ENCODE assay signal across 10 cellular contexts in the genomic region with DNA sequence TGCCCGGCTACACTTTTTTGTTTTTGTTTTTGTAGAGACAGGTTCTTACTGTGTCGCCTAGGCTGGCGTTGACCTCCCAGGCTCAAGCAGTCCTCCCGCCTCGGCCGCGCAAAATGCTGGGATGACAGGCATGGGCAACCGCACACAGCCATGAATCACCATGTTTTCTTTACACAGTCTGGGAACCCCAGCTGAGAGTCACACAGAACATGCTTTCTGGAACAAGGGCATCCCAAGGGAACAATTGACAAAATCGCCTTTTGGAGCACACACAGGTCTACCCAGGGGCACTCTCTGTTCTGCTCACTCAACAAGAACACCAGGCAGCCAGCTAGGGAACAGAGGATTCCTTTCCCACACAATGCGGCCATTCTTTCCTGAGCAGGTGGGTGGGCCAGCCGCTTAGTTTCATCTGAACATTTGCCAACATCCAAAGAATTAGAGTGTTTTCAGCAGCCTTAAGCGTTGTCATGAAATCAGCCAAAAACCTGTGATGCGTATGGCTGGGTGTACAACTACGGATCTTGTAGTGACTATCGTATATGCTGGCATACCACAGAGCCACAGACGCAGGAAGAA. TPM values are rescaled to one million over a fixed set of nuclear protein-coding genes. Genes with fewer than 3 reads are reported as not detected.
A peak's percentile ranks its signal among the peaks of the same experiment; 100 is the strongest.
DNase-seq lines count a peak whose midpoint lies in the region; ATAC-seq, FAIRE-seq and TF ChIP-seq lines count a peak whose summit lies in the region.
"Had no signal": no experiment of that assay in that cellular context is flagged by ENCODE, and none has a peak within 500 bp of the region (broad histone marks: within the 10 kb centered on the region; RNA-seq: fewer than 3 reads in every experiment).

No MANE protein-coding gene starts in this region.

- TF ChIP-seq RAD21 in K562 (CRISPR knock-in tag; conservative IDR thresholded peaks at IDR 0.05 in 1 of 2, IDR thresholded peaks at IDR 0.05 in 1 of 2): no peak

- peak overlapping the region; percentile 16 for H3K27ac Mint-ChIP-seq in stimulated activated naive CD8-positive, alpha-beta T cell treated with anti-CD3 and anti-CD28 coated beads, Interleukin-15, Interleukin-2, amounts not matched to agents 100 ng/mL and 50 ng/mL, for 24 hours
- H3K27ac Mint-ChIP-seq in stimulated activated naive CD8-positive, alpha-beta T cell treated with anti-CD3 and anti-CD28 coated beads, Interleukin-15, amount 100 ng/mL, for 72 hours: no peak overlapping the region

- DNase-seq in stimulated activated naive CD8-positive, alpha-beta T cell treated with anti-CD3 and anti-CD28 coated beads, Interleukin-15, amount 100 ng/mL, for 72 hours: no peak
- DNase-seq in K562 (ENCODE audit: extremely low read depth in 1 of 4, low spot score in 3 of 4): no peak
- DNase-seq in kidney tubule cell (ENCODE audit: low spot score): peak; percentile 94
- no peak for DNase-seq in NCI-H510A treated with DMSO at 0.1 percent for 48 hours (lab: John Stamatoyannopoulos, UW)
- no peak for DNase-seq in SIG-M5 treated with dmso at 0.1 percent for 504 hours (lab: John Stamatoyannopoulos, UW; ENCODE audit: unreplicated experiment)
- no peak for DNase-seq in colonic mucosa
- DNase-seq in vagina (ENCODE audit: extremely low spot score in 2 of 2): no peak
- DNase-seq: GF-D8, lower lobe of right lung had no signal

- no peak overlapping the region for H2AFZ ChIP-seq in K562 (ENCODE audit: low read depth, low read length)

- intact Hi-C loops in K562 (cut with micrococcal nuclease): no loop called here
- intact Hi-C loops in colonic mucosa (cut with DNase I): no loop called here
- intact Hi-C loops in vagina (cut with DNase I): no loop called here

- H3K4me3 ChIP-seq in K562: no peak overlapping the region
- H3K4me3 ChIP-seq in colonic mucosa: no peak overlapping the region
- no peak overlapping the region for H3K4me3 ChIP-seq in vagina
- H3K4me3 ChIP-seq: lower lobe of right lung had no signal

- in situ Hi-C loops in K562 (cut with MboI): no loop called here

- TF ChIP-seq CTCF in K562 (IDR thresholded peaks at IDR 0.05 in 2 of 3, conservative IDR thresholded peaks at IDR 0.05 in 1 of 3; ENCODE audit: insufficient read depth in 2 of 3, low read depth in 1 of 3, low read length in 3 of 3): no peak
- TF ChIP-seq CTCF in colonic mucosa (IDR thresholded peaks at IDR 0.05): no peak
- TF ChIP-seq CTCF in vagina (IDR thresholded peaks at IDR 0.05): no peak

- H3K27me3 Mint-ChIP-seq in stimulated activated naive CD8-positive, alpha-beta T cell treated with anti-CD3 and anti-CD28 coated beads, Interleukin-15, Interleukin-2, amounts not matched to agents 100 ng/mL and 50 ng/mL, for 24 hours: no peaks in the 10 kb centered on the region
- H3K27me3 Mint-ChIP-seq in stimulated activated naive CD8-positive, alpha-beta T cell treated with anti-CD3 and anti-CD28 coated beads, Interleukin-15, amount 100 ng/mL, for 72 hours: no peaks in the 10 kb centered on the region

- H3K4me1 ChIP-seq in K562 (replicated peaks in 1 of 2; ENCODE audit: control insufficient read depth in 2 of 2, insufficient read depth in 2 of 2, low read length in 2 of 2) (peaks cover 21 to 26% of the 10 kb centered on the region in 2 experiments), colonic mucosa (no peaks in the 10 kb centered on the region), vagina (peaks cover 21% of the 10 kb centered on the region)
- H3K4me1 ChIP-seq: lower lobe of right lung had no signal

- CTCF ChIA-PET in K562 (lab: Yijun Ruan, JAX; ENCODE audit: low intra/inter-chr PET ratio): no interaction called here

- H3K27me3 ChIP-seq in K562 (ENCODE audit: control insufficient read depth in 2 of 2, insufficient read depth in 2 of 2, low read length in 2 of 2) (no peaks in the 10 kb centered on the region), colonic mucosa (no peaks in the 10 kb centered on the region), vagina (no peaks in the 10 kb centered on the region)

- no peaks in the 10 kb centered on the region for H3K9me3 Mint-ChIP-seq in stimulated activated naive CD8-positive, alpha-beta T cell treated with anti-CD3 and anti-CD28 coated beads, Interleukin-15, Interleukin-2, amounts not matched to agents 100 ng/mL and 50 ng/mL, for 24 hours
- H3K9me3 Mint-ChIP-seq in stimulated activated naive CD8-positive, alpha-beta T cell treated with anti-CD3 and anti-CD28 coated beads, Interleukin-15, amount 100 ng/mL, for 72 hours: peaks cover 0 to 6% of the 10 kb centered on the region in 2 donors

- ATAC-seq in stimulated activated naive CD8-positive, alpha-beta T cell treated with anti-CD3 and anti-CD28 coated beads, Interleukin-15, amount 100 ng/mL, for 72 hours: no peak
- peak; percentile 62 for ATAC-seq in K562

- peak overlapping the region in 1 of 2 experiments; percentile 82; a peak in 2 of 4 replicates for H3K9ac ChIP-seq in K562 (ENCODE audit: insufficient read depth in 1 of 2, low read depth in 2 of 2, low read length in 2 of 2)
- H3K9ac ChIP-seq in colonic mucosa (ENCODE audit: low read depth in 2 of 2, low read length in 2 of 2): no peak overlapping the region

- peak overlapping the region; percentile 7; the same call in 1 of the 2 replicates for H3K4me2 ChIP-seq in K562 (ENCODE audit: insufficient read depth, low read length)

- no peak for TF ChIP-seq POLR2A in K562 (conservative IDR thresholded peaks at IDR 0.05)
- no peak for TF ChIP-seq POLR2A in vagina (IDR thresholded peaks at IDR 0.05)

- H3K36me3 Mint-ChIP-seq in stimulated activated naive CD8-positive, alpha-beta T cell treated with anti-CD3 and anti-CD28 coated beads, Interleukin-15, Interleukin-2, amounts not matched to agents 100 ng/mL and 50 ng/mL, for 24 hours (ENCODE audit: low read depth): peaks cover 9% of the 10 kb centered on the region

- POLR2A ChIA-PET in K562 (lab: Yijun Ruan, JAX): interaction anchor here (1.0 kb wide), 1 partner anchor 13 kb away, joined by 3 read pairs; no protein-coding TSS in a partner anchor

- H3K4me3 Mint-ChIP-seq in stimulated activated naive CD8-positive, alpha-beta T cell treated with anti-CD3 and anti-CD28 coated beads, Interleukin-15, Interleukin-2, amounts not matched to agents 100 ng/mL and 50 ng/mL, for 24 hours: no peak overlapping the region
- no peak overlapping the region for H3K4me3 Mint-ChIP-seq in stimulated activated naive CD8-positive, alpha-beta T cell treated with anti-CD3 and anti-CD28 coated beads, Interleukin-15, amount 100 ng/mL, for 72 hours

- TF ChIP-seq EP300 in K562 (IDR thresholded peaks at IDR 0.05; ENCODE audit: low read length): no peak

- H3K4me1 Mint-ChIP-seq in stimulated activated naive CD8-positive, alpha-beta T cell treated with anti-CD3 and anti-CD28 coated beads, Interleukin-15, Interleukin-2, amounts not matched to agents 100 ng/mL and 50 ng/mL, for 24 hours (ENCODE audit: low read depth): peaks cover 65% of the 10 kb centered on the region
- peaks cover 58% of the 10 kb centered on the region for H3K4me1 Mint-ChIP-seq in stimulated activated naive CD8-positive, alpha-beta T cell treated with anti-CD3 and anti-CD28 coated beads, Interleukin-15, amount 100 ng/mL, for 72 hours

- H3K27ac ChIP-seq in K562 (ENCODE audit: extremely low read depth, low read depth, low read length) (peak overlapping the region; percentile 61; the same call in 1 of the 3 replicates), colonic mucosa (no peak overlapping the region), vagina (no peak overlapping the region)
- H3K27ac ChIP-seq: lower lobe of right lung had no signal

- no peaks in the 10 kb centered on the region for H3K9me1 ChIP-seq in K562 (ENCODE audit: control insufficient read depth, insufficient read depth, low read length)

- H3K36me3 ChIP-seq in K562 (ENCODE audit: control insufficient read depth, insufficient read depth, low read length) (no peaks in the 10 kb centered on the region), colonic mucosa (no peaks in the 10 kb centered on the region), vagina (no peaks in the 10 kb centered on the region)
- H3K36me3 ChIP-seq: lower lobe of right lung had no signal

- 0 out of 2 replicates have a peak, but pooled peaks cover 10% of the 10 kb centered on the region for H4K20me1 ChIP-seq in K562 (replicated peaks; ENCODE audit: control insufficient read depth, insufficient read depth, low read length)

- 47% methylated on average over 13 of the region's 16 CpGs for WGBS in K562 (ENCODE audit: insufficient coverage, low coverage, missing lambda C conversion rate)

- H3K79me2 ChIP-seq in K562 (ENCODE audit: control insufficient read depth, insufficient read depth, low read length): peaks cover 62% of the 10 kb centered on the region

- H3K9me3 ChIP-seq in K562 (replicated peaks; ENCODE audit: control insufficient read depth, insufficient read depth, low read depth, low read length) (no peaks in the 10 kb centered on the region), colonic mucosa (no peaks in the 10 kb centered on the region), vagina (no peaks in the 10 kb centered on the region)
- H3K9me3 ChIP-seq: lower lobe of right lung had no signal

- no peak for FAIRE-seq in K562 (lab: Jason Lieb, UNC)

- no TSS peak for BruUV-seq in K562 (replicated peaks; lab: Mats Ljungman, UMichigan)

RNA-seq across cellular contexts. Expression of gene PRKX, which starts 15.7 kb away (rescaled TPM):
- 42.6 and 68.8 TPM in 2 replicates for total RNA-seq in K562 (2011; cell fraction: chromatin; rRNA removed; ENCODE audit: low replicate concordance)
- total RNA-seq in K562 (2011; cell fraction: nucleolus; rRNA removed): 19.3 and 28.0 TPM in 2 replicates
- 27.3 and 31.7 TPM in 2 replicates for total RNA-seq in K562 (2011; cell fraction: nucleoplasm; rRNA removed)
- total RNA-seq in K562 (2014; rRNA removed): 14.0 and 20.6 TPM in 2 replicates
- 27.1 and 27.7 TPM in 2 replicates for total RNA-seq in K562 (2014; rRNA removed; fragmentation: Illumina TruSeq; extraction: Trizol)
- total RNA-seq in K562 (2015; rRNA removed; fragmentation: Illumina TruSeq; extraction: Trizol): 22.0 and 23.7 TPM in 2 replicates
- total RNA-seq in K562 (2021): 28.6 and 29.4 TPM in 2 replicates
- 16.1 and 23.8 TPM in 2 replicates for polyA plus RNA-seq in K562 (2011; rRNA removed)
- polyA plus RNA-seq in K562 (2011; cell fraction: cytosol; rRNA removed): 7.5 and 10.7 TPM in 2 replicates
- polyA plus RNA-seq in K562 (2011; cell fraction: nucleus; rRNA removed): 7.4 and 10.8 TPM in 2 replicates
- 12.1 and 16.4 TPM in 2 replicates for polyA plus RNA-seq in K562 (2012)
- 23.6 and 26.1 TPM in 2 replicates for polyA plus RNA-seq in K562 (2014; fragmentation: Illumina TruSeq; extraction: Trizol)
- 1 to 10 TPM; 3.3 to 4.5 TPM for polyA plus RNA-seq in K562 (2014; fragmentation: Nextera tagmentation; extraction: Ambion mirVana)
- 17.0 and 21.9 TPM in 2 replicates for polyA plus RNA-seq in K562 (2014; rRNA removed)
- polyA minus RNA-seq in K562 (2011; rRNA and poly(A)+ RNA removed): 20.5 and 30.4 TPM in 2 replicates
- polyA minus RNA-seq in K562 (2011; cell fraction: cytosol; rRNA and poly(A)+ RNA removed): 11.7 and 14.1 TPM in 2 replicates
- polyA minus RNA-seq in K562 (2011; cell fraction: nucleus; rRNA and poly(A)+ RNA removed): 11.3 and 11.8 TPM in 2 replicates
- total RNA-seq in colonic mucosa: 10 to 100 TPM; 32.4 to 38.2 TPM
- total RNA-seq in vagina: 51.6 TPM
